ENCODE assay signal across 9 cellular contexts in genomic region chr1:58786184-58786926, GRCh38. TPM values are rescaled to one million over a fixed set of nuclear protein-coding genes. Genes with fewer than 3 reads are reported as not detected.
DNase-seq lines count a peak whose midpoint lies in the region; ATAC-seq and TF ChIP-seq lines count a peak whose summit lies in the region.
"Had no signal": no experiment of that assay in that cellular context is flagged by ENCODE, and none has a peak within 500 bp of the region (broad histone marks: within the 10 kb centered on the region; RNA-seq: fewer than 3 reads in every experiment).

No MANE protein-coding gene starts in this region.

- peaks cover 14% of the 10 kb centered on the region for H3K9me3 Mint-ChIP-seq in activated T-helper 1 cell treated with anti-CD3 and anti-CD28 coated beads, Interleukin-12 subunit alpha, Interleukin-12 subunit beta, Interleukin-2, Interleukin-4 antibody, amounts not matched to agents 30 ng/mL and 10 ng/mL and 1 ng/mL, durations not matched to agents 14 hours and 24 hours and 36 hours

- ATAC-seq in HG03135 (IDR thresholded peaks at IDR 0.05; ENCODE audit: unreplicated experiment) = no peak

- intact Hi-C loops in activated T-helper 1 cell treated with anti-CD3 and anti-CD28 coated beads, Interleukin-12 subunit alpha, Interleukin-12 subunit beta, Interleukin-2, Interleukin-4 antibody, amounts not matched to agents 30 ng/mL and 10 ng/mL and 1 ng/mL, durations not matched to agents 14 hours and 24 hours and 36 hours (cut with micrococcal nuclease) = no loop called here

- peak overlapping the region; percentile 96 for H3K4me3 Mint-ChIP-seq in activated T-helper 1 cell treated with anti-CD3 and anti-CD28 coated beads, Interleukin-12 subunit alpha, Interleukin-12 subunit beta, Interleukin-2, Interleukin-4 antibody, amounts not matched to agents 30 ng/mL and 10 ng/mL and 1 ng/mL, durations not matched to agents 14 hours and 24 hours and 36 hours

- peaks cover 27% of the 10 kb centered on the region for H3K4me1 Mint-ChIP-seq in activated T-helper 1 cell treated with anti-CD3 and anti-CD28 coated beads, Interleukin-12 subunit alpha, Interleukin-12 subunit beta, Interleukin-2, Interleukin-4 antibody, amounts not matched to agents 30 ng/mL and 10 ng/mL and 1 ng/mL, durations not matched to agents 14 hours and 24 hours and 36 hours (ENCODE audit: low read depth)

- peak overlapping the region in 16 of 21 experiments; percentile 11 to 100 (median 96) for H3K27ac ChIP-seq in skin epidermis

- H3K36me3 Mint-ChIP-seq in activated T-helper 1 cell treated with anti-CD3 and anti-CD28 coated beads, Interleukin-12 subunit alpha, Interleukin-12 subunit beta, Interleukin-2, Interleukin-4 antibody, amounts not matched to agents 30 ng/mL and 10 ng/mL and 1 ng/mL, durations not matched to agents 14 hours and 24 hours and 36 hours (ENCODE audit: low read depth) = peaks cover 42% of the 10 kb centered on the region

- H3K27me3 Mint-ChIP-seq in activated T-helper 1 cell treated with anti-CD3 and anti-CD28 coated beads, Interleukin-12 subunit alpha, Interleukin-12 subunit beta, Interleukin-2, Interleukin-4 antibody, amounts not matched to agents 30 ng/mL and 10 ng/mL and 1 ng/mL, durations not matched to agents 14 hours and 24 hours and 36 hours (ENCODE audit: insufficient read depth) = peaks cover 4% of the 10 kb centered on the region

- TF ChIP-seq CTCF in foreskin fibroblast (IDR thresholded peaks at IDR 0.05; ENCODE audit: low read depth, low read length) = no peak

- no peak overlapping the region for H3K4me3 ChIP-seq in foreskin fibroblast (ENCODE audit: low read depth in 1 of 2, low read length in 2 of 2)
- no peak overlapping the region for H3K4me3 ChIP-seq in skin epidermis

- no peak overlapping the region for H3K27ac Mint-ChIP-seq in activated T-helper 1 cell treated with anti-CD3 and anti-CD28 coated beads, Interleukin-12 subunit alpha, Interleukin-12 subunit beta, Interleukin-2, Interleukin-4 antibody, amounts not matched to agents 30 ng/mL and 10 ng/mL and 1 ng/mL, durations not matched to agents 14 hours and 24 hours and 36 hours
- H3K27ac Mint-ChIP-seq: endodermal cell had no signal

- in situ Hi-C loops in G401 (cut with HindIII; ENCODE audit: low sequenced_read_pairs) = no loop called here

- DNase-seq in G401 (ENCODE audit: low spot score) (peak; percentile 8), foreskin fibroblast (peak; percentile 60 to 70), DMS114 treated with DMSO at 0.1 percent for 48 hours (lab: John Stamatoyannopoulos, UW; ENCODE audit: unreplicated experiment) (no peak), NCI-H2029 treated with DMSO at 0.1 percent for 48 hours (lab: John Stamatoyannopoulos, UW) (no peak), RPMI8226 (no peak)
- DNase-seq in activated T-helper 1 cell treated with anti-CD3 and anti-CD28 coated beads, Interleukin-12 subunit alpha, Interleukin-12 subunit beta, Interleukin-2, Interleukin-4 antibody, amounts not matched to agents 30 ng/mL and 10 ng/mL and 1 ng/mL, durations not matched to agents 14 hours and 24 hours and 36 hours (ENCODE audit: low spot score) = no peak

RNA-seq across cellular contexts. Expression of gene JUN, which starts 2.5 kb away (rescaled TPM):
- 6.7 and 7.9 TPM in 2 replicates for total RNA-seq in G401 (2014; rRNA removed; shearing (Covaris generic))
- total RNA-seq in activated T-helper 1 cell treated with anti-CD3 and anti-CD28 coated beads, Interleukin-12 subunit alpha, Interleukin-12 subunit beta, Interleukin-2, Interleukin-4 antibody, amounts not matched to agents 30 ng/mL and 10 ng/mL and 1 ng/mL, durations not matched to agents 14 hours and 24 hours and 36 hours = 68.5 and 71.6 TPM in 2 replicates

Comparison
In these comparisons a context has a peak if more than half of its experiments do, and no peak if none do; other contexts are left out.
1. DNase-seq: peak in G401 (single experiment) and foreskin fibroblast (2 of 2); none in activated T-helper 1 cell treated with anti-CD3 and anti-CD28 coated beads, Interleukin-12 subunit alpha, Interleukin-12 subunit beta, Interleukin-2, Interleukin-4 antibody, amounts not matched to agents 30 ng/mL and 10 ng/mL and 1 ng/mL, durations not matched to agents 14 hours and 24 hours and 36 hours (single experiment), DMS114 treated with DMSO at 0.1 percent for 48 hours (single experiment), NCI-H2029 treated with DMSO at 0.1 percent for 48 hours (single experiment) and RPMI8226 (single experiment).